ENCODE assay signal across 1 cellular context in genomic region chr22:42688241-42688913, GRCh38.
TF ChIP-seq lines count a peak whose summit lies in the region.

No MANE protein-coding gene starts in this region.

TF ChIP-seq in HepG2, 621 proteins besides CTCF, POLR2A, EP300 and RAD21 (continued from another document and continues in another):
- TF ChIP-seq PRDM10 (CRISPR knock-in tag; IDR thresholded peaks at IDR 0.05; ENCODE audit: low read depth), result no peak
- TF ChIP-seq PLSCR1 (CRISPR knock-in tag; IDR thresholded peaks at IDR 0.05; ENCODE audit: borderline replicate concordance), result no peak
- TF ChIP-seq ZFP1 (CRISPR knock-in tag; IDR thresholded peaks at IDR 0.05), result no peak
- TF ChIP-seq RARA (CRISPR knock-in tag; IDR thresholded peaks at IDR 0.05), result peak; percentile 67
- no peak for TF ChIP-seq ZBTB1 (CRISPR knock-in tag; IDR thresholded peaks at IDR 0.05; ENCODE audit: borderline replicate concordance)
- no peak for TF ChIP-seq ISL2 (CRISPR knock-in tag; IDR thresholded peaks at IDR 0.05)
- TF ChIP-seq FOXK1 (CRISPR knock-in tag; IDR thresholded peaks at IDR 0.05; ENCODE audit: borderline replicate concordance, low read depth), result no peak
- TF ChIP-seq ZNF597 (CRISPR knock-in tag; IDR thresholded peaks at IDR 0.05), result no peak
- no peak for TF ChIP-seq ADNP (CRISPR knock-in tag; IDR thresholded peaks at IDR 0.05)
- no peak for TF ChIP-seq TOPORS (CRISPR knock-in tag; IDR thresholded peaks at IDR 0.05)
- TF ChIP-seq ARID2 (CRISPR knock-in tag; IDR thresholded peaks at IDR 0.05; ENCODE audit: borderline replicate concordance), result 0 out of 2 replicates have a peak, but pooled peaks have one; percentile 50
- TF ChIP-seq HOXA3 (CRISPR knock-in tag; IDR thresholded peaks at IDR 0.05), result peak; percentile 35; the same call in 1 of the 2 replicates
- TF ChIP-seq CAMTA2 (CRISPR knock-in tag; IDR thresholded peaks at IDR 0.05; ENCODE audit: borderline replicate concordance), result no peak
- no peak for TF ChIP-seq HNRNPUL1 (IDR thresholded peaks at IDR 0.05; ENCODE audit: low read depth, low read length)
- 0 out of 2 replicates have a peak, but pooled peaks have one; percentile 39 for TF ChIP-seq ZNF792 (CRISPR knock-in tag; IDR thresholded peaks at IDR 0.05)
- no peak for TF ChIP-seq GMEB2 (CRISPR knock-in tag; IDR thresholded peaks at IDR 0.05; ENCODE audit: low read depth)
- TF ChIP-seq HNRNPLL (IDR thresholded peaks at IDR 0.05; ENCODE audit: low read depth, low read length, poor library complexity, severe bottlenecking), result no peak
- no peak for TF ChIP-seq E2F2 (CRISPR knock-in tag; IDR thresholded peaks at IDR 0.05; ENCODE audit: borderline replicate concordance)
- no peak for TF ChIP-seq ZNF704 (CRISPR knock-in tag; IDR thresholded peaks at IDR 0.05; ENCODE audit: borderline replicate concordance)
- no peak for TF ChIP-seq ZNF549 (CRISPR knock-in tag; IDR thresholded peaks at IDR 0.05)
- peak; percentile 78 for TF ChIP-seq PITX1 (CRISPR knock-in tag; IDR thresholded peaks at IDR 0.05)
- no peak for TF ChIP-seq ZBTB37 (CRISPR knock-in tag; IDR thresholded peaks at IDR 0.05)
- no peak for TF ChIP-seq KDM3A (CRISPR knock-in tag; IDR thresholded peaks at IDR 0.05; ENCODE audit: low read depth)
- TF ChIP-seq ZNF564 (CRISPR knock-in tag; IDR thresholded peaks at IDR 0.05), result no peak
- no peak for TF ChIP-seq FOXA1 (IDR thresholded peaks at IDR 0.05)
- no peak for TF ChIP-seq FOXA1 (CRISPR knock-in tag; IDR thresholded peaks at IDR 0.05)
- no peak for TF ChIP-seq ZC3H4 (CRISPR knock-in tag; IDR thresholded peaks at IDR 0.05; ENCODE audit: borderline replicate concordance)
- no peak for TF ChIP-seq BCLAF1 (IDR thresholded peaks at IDR 0.05)
- TF ChIP-seq SRSF1 (optimal IDR thresholded peaks at IDR 0.05; ENCODE audit: low read depth, low read length), result peak; percentile 54
- TF ChIP-seq ZNF333 (CRISPR knock-in tag; IDR thresholded peaks at IDR 0.05; ENCODE audit: borderline replicate concordance), result no peak
- TF ChIP-seq ZNF784 (CRISPR knock-in tag; IDR thresholded peaks at IDR 0.05; ENCODE audit: borderline replicate concordance), result no peak
- TF ChIP-seq FOXP4 (CRISPR knock-in tag; IDR thresholded peaks at IDR 0.05), result peak; percentile 25; the same call in 1 of the 2 replicates
- TF ChIP-seq JUNB (CRISPR knock-in tag; IDR thresholded peaks at IDR 0.05; ENCODE audit: borderline replicate concordance), result no peak
- TF ChIP-seq DMAP1 (CRISPR knock-in tag; IDR thresholded peaks at IDR 0.05), result no peak
- TF ChIP-seq HCFC1 (IDR thresholded peaks at IDR 0.05; ENCODE audit: low read depth, low read length), result no peak
- TF ChIP-seq ZFP90 (CRISPR knock-in tag; IDR thresholded peaks at IDR 0.05; ENCODE audit: borderline replicate concordance), result no peak
- TF ChIP-seq ZNF329 (CRISPR knock-in tag; IDR thresholded peaks at IDR 0.05; ENCODE audit: low read depth), result no peak
- TF ChIP-seq SMARCC2 (IDR thresholded peaks at IDR 0.05), result no peak
- TF ChIP-seq ETV6 (CRISPR knock-in tag; conservative IDR thresholded peaks at IDR 0.05), result no peak
- TF ChIP-seq ZNF569 (CRISPR knock-in tag; IDR thresholded peaks at IDR 0.05; ENCODE audit: borderline replicate concordance), result no peak
- TF ChIP-seq ZNF331 (CRISPR knock-in tag; IDR thresholded peaks at IDR 0.05), result no peak
- no peak for TF ChIP-seq ZNF432 (CRISPR knock-in tag; IDR thresholded peaks at IDR 0.05; ENCODE audit: borderline replicate concordance)
- TF ChIP-seq ZNF263 (CRISPR knock-in tag; IDR thresholded peaks at IDR 0.05), result peak; percentile 52; the same call in 1 of the 2 replicates
- no peak for TF ChIP-seq ZZZ3 (CRISPR knock-in tag; IDR thresholded peaks at IDR 0.05; ENCODE audit: borderline replicate concordance)
- TF ChIP-seq ZNF17 (CRISPR knock-in tag; IDR thresholded peaks at IDR 0.05), result no peak
- no peak for TF ChIP-seq ZNF546 (CRISPR knock-in tag; conservative IDR thresholded peaks at IDR 0.05)
- no peak for TF ChIP-seq SMAD1 (CRISPR knock-in tag; IDR thresholded peaks at IDR 0.05; ENCODE audit: borderline replicate concordance, low read depth)
- TF ChIP-seq ZNF501 (CRISPR knock-in tag; IDR thresholded peaks at IDR 0.05), result no peak
- no peak for TF ChIP-seq SKI (IDR thresholded peaks at IDR 0.05; ENCODE audit: partially characterized antibody)
- 0 out of 2 replicates have a peak, but pooled peaks have one; percentile 35 for TF ChIP-seq RXRB (CRISPR knock-in tag; IDR thresholded peaks at IDR 0.05; ENCODE audit: borderline replicate concordance)
- TF ChIP-seq TCF12 (IDR thresholded peaks at IDR 0.05), result no peak
- no peak for TF ChIP-seq TCF12 (CRISPR knock-in tag; IDR thresholded peaks at IDR 0.05)
- no peak for TF ChIP-seq ZNF101 (CRISPR knock-in tag; IDR thresholded peaks at IDR 0.05; ENCODE audit: borderline replicate concordance, low read depth)
- TF ChIP-seq PTBP1 (IDR thresholded peaks at IDR 0.05; ENCODE audit: low read depth, low read length, poor library complexity, severe bottlenecking), result no peak
- TF ChIP-seq ZNF282 (IDR thresholded peaks at IDR 0.05; ENCODE audit: partially characterized antibody), result no peak
- no peak for TF ChIP-seq TBX3 (IDR thresholded peaks at IDR 0.05; ENCODE audit: borderline replicate concordance)
